In genomic region chr11:35330924-35331323, GRCh38 we compare ENCODE assay signal across 8 cellular contexts.
DNase-seq lines count a peak whose midpoint lies in the region; ATAC-seq lines count a peak whose summit lies in the region.

No MANE protein-coding gene starts in this region.

- peak; percentile 10 for ATAC-seq in Right ventricle myocardium superior (ENCODE audit: poor library complexity)
- ATAC-seq in Right ventricle myocardium inferior, result no peak
- peak; percentile 48 for ATAC-seq in HG03108 (IDR thresholded peaks at IDR 0.05; ENCODE audit: unreplicated experiment)
- peak; percentile 89 for ATAC-seq in stimulated activated memory B cell treated with anti-CD40 and anti-IgM and Interleukin-4, amounts not matched to agents 10 μg/mL and 1 μg/mL and 100 μg/mL, for 72 hours
- ATAC-seq in GM19395 (IDR thresholded peaks at IDR 0.05; ENCODE audit: unreplicated experiment), result no peak

- DNase-seq in Right ventricle myocardium superior (no peak), Right ventricle myocardium inferior (ENCODE audit: missing footprints) (no peak), SHP77 (lab: John Stamatoyannopoulos, UW) (no peak), GOT3 (lab: John Stamatoyannopoulos, UW) (no peak)
- DNase-seq in activated T-helper 2 cell treated with anti-CD3 and anti-CD28 coated beads, Interferon-gamma antibody, Interleukin-2, Interleukin-4, amounts not matched to agents 10 μg/mL and 5 μg/mL and 100 μg/mL, durations not matched to agents 14 hours and 24 hours and 36 hours (ENCODE audit: low spot score), result peak; percentile 37

- H3K36me3 Mint-ChIP-seq in activated T-helper 2 cell treated with anti-CD3 and anti-CD28 coated beads, Interferon-gamma antibody, Interleukin-2, Interleukin-4, amounts not matched to agents 10 μg/mL and 5 μg/mL and 100 μg/mL, durations not matched to agents 14 hours and 24 hours and 36 hours (ENCODE audit: low read depth), result no peaks in the 10 kb centered on the region
- no peaks in the 10 kb centered on the region for H3K36me3 Mint-ChIP-seq in stimulated activated memory B cell treated with anti-CD40 and anti-IgM and Interleukin-4, amounts not matched to agents 10 μg/mL and 1 μg/mL and 100 μg/mL, for 72 hours

- no peaks in the 10 kb centered on the region for H3K27me3 Mint-ChIP-seq in activated T-helper 2 cell treated with anti-CD3 and anti-CD28 coated beads, Interferon-gamma antibody, Interleukin-2, Interleukin-4, amounts not matched to agents 10 μg/mL and 5 μg/mL and 100 μg/mL, durations not matched to agents 14 hours and 24 hours and 36 hours (ENCODE audit: low read depth)
- H3K27me3 Mint-ChIP-seq in stimulated activated memory B cell treated with anti-CD40 and anti-IgM and Interleukin-4, amounts not matched to agents 10 μg/mL and 1 μg/mL and 100 μg/mL, for 72 hours, result no peaks in the 10 kb centered on the region

- intact Hi-C loops in Right ventricle myocardium superior (cut with DNase I), result no loop called here
- intact Hi-C loops in Right ventricle myocardium inferior (cut with DNase I), result no loop called here
- intact Hi-C loops in activated T-helper 2 cell treated with anti-CD3 and anti-CD28 coated beads, Interferon-gamma antibody, Interleukin-2, Interleukin-4, amounts not matched to agents 10 μg/mL and 5 μg/mL and 100 μg/mL, durations not matched to agents 14 hours and 24 hours and 36 hours (cut with micrococcal nuclease), result no loop called here

- H3K9me3 Mint-ChIP-seq in activated T-helper 2 cell treated with anti-CD3 and anti-CD28 coated beads, Interferon-gamma antibody, Interleukin-2, Interleukin-4, amounts not matched to agents 10 μg/mL and 5 μg/mL and 100 μg/mL, durations not matched to agents 14 hours and 24 hours and 36 hours, result no peaks in the 10 kb centered on the region
- H3K9me3 Mint-ChIP-seq in stimulated activated memory B cell treated with anti-CD40 and anti-IgM and Interleukin-4, amounts not matched to agents 10 μg/mL and 1 μg/mL and 100 μg/mL, for 72 hours, result peaks cover 3% of the 10 kb centered on the region

- no peak overlapping the region for H3K4me3 Mint-ChIP-seq in activated T-helper 2 cell treated with anti-CD3 and anti-CD28 coated beads, Interferon-gamma antibody, Interleukin-2, Interleukin-4, amounts not matched to agents 10 μg/mL and 5 μg/mL and 100 μg/mL, durations not matched to agents 14 hours and 24 hours and 36 hours (ENCODE audit: low read depth)
- no peak overlapping the region for H3K4me3 Mint-ChIP-seq in stimulated activated memory B cell treated with anti-CD40 and anti-IgM and Interleukin-4, amounts not matched to agents 10 μg/mL and 1 μg/mL and 100 μg/mL, for 72 hours

- H3K4me1 Mint-ChIP-seq in activated T-helper 2 cell treated with anti-CD3 and anti-CD28 coated beads, Interferon-gamma antibody, Interleukin-2, Interleukin-4, amounts not matched to agents 10 μg/mL and 5 μg/mL and 100 μg/mL, durations not matched to agents 14 hours and 24 hours and 36 hours (ENCODE audit: low read depth), result peaks cover 29% of the 10 kb centered on the region
- H3K4me1 Mint-ChIP-seq in stimulated activated memory B cell treated with anti-CD40 and anti-IgM and Interleukin-4, amounts not matched to agents 10 μg/mL and 1 μg/mL and 100 μg/mL, for 72 hours, result peaks cover 48% of the 10 kb centered on the region

- H3K27ac Mint-ChIP-seq in activated T-helper 2 cell treated with anti-CD3 and anti-CD28 coated beads, Interferon-gamma antibody, Interleukin-2, Interleukin-4, amounts not matched to agents 10 μg/mL and 5 μg/mL and 100 μg/mL, durations not matched to agents 14 hours and 24 hours and 36 hours, result peak overlapping the region; percentile 62
- H3K27ac Mint-ChIP-seq in stimulated activated memory B cell treated with anti-CD40 and anti-IgM and Interleukin-4, amounts not matched to agents 10 μg/mL and 1 μg/mL and 100 μg/mL, for 72 hours, result peak overlapping the region; percentile 84

Comparison
In these comparisons a context has a peak if more than half of its experiments do, and no peak if none do; other contexts are left out.
1. ATAC-seq: peak in Right ventricle myocardium superior (single experiment), HG03108 (single experiment) and stimulated activated memory B cell treated with anti-CD40 and anti-IgM and Interleukin-4, amounts not matched to agents 10 μg/mL and 1 μg/mL and 100 μg/mL, for 72 hours (single experiment); none in Right ventricle myocardium inferior (single experiment) and GM19395 (single experiment).